In the genomic region with DNA sequence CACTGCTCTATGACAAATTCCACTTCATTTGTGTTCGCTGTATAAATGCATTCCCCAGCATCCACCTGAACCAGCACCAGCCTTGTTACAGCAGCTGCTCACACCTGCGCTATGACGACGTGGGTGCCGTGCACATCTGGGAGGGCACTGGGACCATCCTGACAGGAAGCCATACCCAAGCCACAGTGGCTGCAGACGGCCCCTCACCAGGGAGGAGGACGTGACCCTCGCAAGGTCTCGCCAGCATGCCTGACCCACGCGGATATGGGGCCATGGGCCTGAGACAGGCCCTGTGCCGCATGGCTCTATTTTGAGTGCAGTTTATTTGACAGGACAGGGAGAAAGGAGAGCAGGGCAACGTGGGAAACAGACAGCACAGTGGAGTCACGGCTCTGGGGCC, we compare ENCODE assay signal across 13 cellular contexts.
A peak's percentile ranks its signal among the peaks of the same experiment; 100 is the strongest.
DNase-seq lines count a peak whose midpoint lies in the region; ATAC-seq and TF ChIP-seq lines count a peak whose summit lies in the region.
"Had no signal": no experiment of that assay in that cellular context is flagged by ENCODE, and none has a peak within 500 bp of the region (broad histone marks: within the 10 kb centered on the region; RNA-seq: fewer than 3 reads in every experiment).

No MANE protein-coding gene starts in this region.

- peaks cover 14% of the 10 kb centered on the region for H3K4me1 ChIP-seq in CD4-positive, CD25-positive, alpha-beta regulatory T cell (ENCODE audit: control insufficient read depth, insufficient read depth, low read length, poor library complexity, severe bottlenecking)
- H3K4me1 ChIP-seq in heart right ventricle: peaks cover 0 to 16% (median 8%) of the 10 kb centered on the region in 9 donors
- H3K4me1 ChIP-seq: HAP-1 had no signal

- H3K4me1 Mint-ChIP-seq in CD4-positive, CD25-positive, alpha-beta regulatory T cell: peaks cover 11 to 32% (median 18%) of the 10 kb centered on the region in 4 donors
- peaks cover 28% of the 10 kb centered on the region for H3K4me1 Mint-ChIP-seq in neural crest cell

- H3K4me3 ChIP-seq in CD4-positive, CD25-positive, alpha-beta regulatory T cell (ENCODE audit: low read depth, low read length): no peak overlapping the region
- no peak overlapping the region for H3K4me3 ChIP-seq in heart right ventricle
- H3K4me3 ChIP-seq: HAP-1 had no signal

- H3K27ac Mint-ChIP-seq in CD4-positive, CD25-positive, alpha-beta regulatory T cell: peak overlapping the region; percentile 68 to 79 (median 79)
- peak overlapping the region; percentile 65 for H3K27ac Mint-ChIP-seq in neural crest cell (ENCODE audit: unreplicated experiment)

- no peaks in the 10 kb centered on the region for H3K27me3 Mint-ChIP-seq in CD4-positive, CD25-positive, alpha-beta regulatory T cell
- H3K27me3 Mint-ChIP-seq in neural crest cell (ENCODE audit: low read depth): no peaks in the 10 kb centered on the region

- intact Hi-C loops in heart right ventricle (cut with DNase I): no loop called here

- peak overlapping the region in 1 of 4 donors; percentile 38 for H3K4me3 Mint-ChIP-seq in CD4-positive, CD25-positive, alpha-beta regulatory T cell
- no peak overlapping the region for H3K4me3 Mint-ChIP-seq in neural crest cell

- H3K9me3 ChIP-seq in CD4-positive, CD25-positive, alpha-beta regulatory T cell (ENCODE audit: control insufficient read depth in 2 of 2, low read length in 2 of 2): peaks cover 8 to 10% of the 10 kb centered on the region in 2 experiments
- H3K9me3 ChIP-seq in KOPT-K1 (ENCODE audit: insufficient read depth, low read length, poor library complexity, severe bottlenecking): peaks cover 32% of the 10 kb centered on the region
- H3K9me3 ChIP-seq in heart right ventricle: peaks cover 0 to 29% (median 7%) of the 10 kb centered on the region in 11 donors
- H3K9me3 ChIP-seq: HAP-1 had no signal

- H3K27ac ChIP-seq in CD4-positive, CD25-positive, alpha-beta regulatory T cell (ENCODE audit: insufficient read depth, low read length, poor library complexity, severe bottlenecking): no peak overlapping the region
- H3K27ac ChIP-seq in KOPT-K1 (ENCODE audit: low read depth, low read length, poor library complexity, severe bottlenecking): peak overlapping the region; percentile 54
- no peak overlapping the region for H3K27ac ChIP-seq in heart right ventricle
- H3K27ac ChIP-seq: KMS-11 had no signal

- no peaks in the 10 kb centered on the region for H3K27me3 ChIP-seq in CD4-positive, CD25-positive, alpha-beta regulatory T cell (ENCODE audit: control insufficient read depth, insufficient read depth, low read length)
- H3K27me3 ChIP-seq in heart right ventricle: no peaks in the 10 kb centered on the region

- TF ChIP-seq CTCF in heart right ventricle (IDR thresholded peaks at IDR 0.05): no peak
- no peak for TF ChIP-seq CTCF in neural crest cell (conservative IDR thresholded peaks at IDR 0.05)

- H3K36me3 Mint-ChIP-seq in CD4-positive, CD25-positive, alpha-beta regulatory T cell: peaks cover 24% of the 10 kb centered on the region
- peaks cover 30% of the 10 kb centered on the region for H3K36me3 Mint-ChIP-seq in neural crest cell (ENCODE audit: low read depth)

- WGBS in heart right ventricle, 2 donors: 87 to 88% methylated on average over 14 of the region's 14 CpGs

- H3K36me3 ChIP-seq in CD4-positive, CD25-positive, alpha-beta regulatory T cell (ENCODE audit: control insufficient read depth, insufficient read depth, low read length): no peaks in the 10 kb centered on the region
- H3K36me3 ChIP-seq in KOPT-K1 (ENCODE audit: insufficient read depth, low read length) (peaks cover 22% of the 10 kb centered on the region; the same call in 1 of the 2 replicates), heart right ventricle (no peaks in the 10 kb centered on the region)
- H3K36me3 ChIP-seq: HAP-1 had no signal

- peaks cover 0 to 22% (median 6%) of the 10 kb centered on the region in 7 donors for H3K9me3 Mint-ChIP-seq in CD4-positive, CD25-positive, alpha-beta regulatory T cell
- H3K9me3 Mint-ChIP-seq in neural crest cell: peaks cover 18% of the 10 kb centered on the region

- no peak for ATAC-seq in CD4-positive, CD25-positive, alpha-beta regulatory T cell (ENCODE audit: low read depth in 2 of 2)
- peak in 5 of 8 donors; percentile 6 to 41 (median 26) for ATAC-seq in heart right ventricle
- no peak for ATAC-seq in GM21619 (IDR thresholded peaks at IDR 0.05; ENCODE audit: unreplicated experiment)
- no peak for ATAC-seq in HG03039 (IDR thresholded peaks at IDR 0.05; ENCODE audit: unreplicated experiment)

- DNase-seq in CD4-positive, CD25-positive, alpha-beta regulatory T cell: no peak
- DNase-seq in heart right ventricle (peak in 1 of 2 donors; percentile 8), neural crest cell (ENCODE audit: low read depth, low spot score) (no peak), NCI-H2029 treated with DMSO at 0.1 percent for 48 hours (lab: John Stamatoyannopoulos, UW) (no peak), amygdala (lab: John Stamatoyannopoulos, UW) (no peak)
- DNase-seq: foreskin melanocyte, mesenchymal stem cell, NCI-H1417 had no signal

Comparison
In these comparisons a context has a peak if more than half of its experiments do, and no peak if none do; other contexts are left out.
1. ATAC-seq: peak in heart right ventricle (5 of 8); none in CD4-positive, CD25-positive, alpha-beta regulatory T cell (0 of 2), GM21619 (single experiment) and HG03039 (single experiment).